Comparison of ENCODE assay signal across 33 cellular contexts in the genomic region with DNA sequence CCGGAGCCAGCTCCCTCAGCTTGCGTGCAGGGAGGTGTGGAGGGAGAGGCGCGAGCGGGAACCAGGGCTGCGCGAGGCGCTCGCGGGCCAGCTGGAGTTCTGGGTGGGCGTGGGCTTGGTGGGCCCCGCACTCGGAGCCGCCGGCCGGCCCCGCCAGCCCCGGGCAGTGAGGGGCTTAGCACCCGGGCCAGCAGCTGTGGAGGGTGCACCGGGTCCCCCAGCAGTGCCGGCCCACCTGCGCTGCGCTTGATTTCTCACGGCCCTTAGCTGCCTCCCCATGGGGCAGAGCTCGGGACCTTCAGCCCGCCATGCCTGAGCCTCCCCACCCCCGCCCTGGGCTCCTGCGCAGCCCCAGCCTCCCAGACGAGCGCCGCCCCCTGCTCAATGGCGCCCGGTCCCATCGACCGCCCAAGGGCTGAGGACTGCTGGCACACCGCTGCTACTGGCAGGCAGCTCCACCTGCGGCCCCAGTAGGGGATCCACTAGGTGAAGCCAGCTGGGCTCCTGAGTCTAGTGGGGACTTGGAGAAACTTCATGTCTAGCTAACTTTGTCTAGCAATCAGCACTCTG.
"Had no signal": no experiment of that assay in that cellular context is flagged by ENCODE, and none has a peak within 500 bp of the region (broad histone marks: within the 10 kb centered on the region; RNA-seq: fewer than 3 reads in every experiment).

No MANE protein-coding gene starts in this region.

- DNase-seq: Kasumi-1, KG1, MG63, MM.1S, MV-4-11, NCI-H1048, NCI-H1092, NCI-H1092 treated with DMSO at 0.1 percent for 48 hours, NCI-H1105, NCI-H1105 treated with DMSO at 0.1 percent for 48 hours, NCI-H1417, NCI-H1417 treated with DMSO at 0.1 percent for 48 hours, NCI-H1436, NCI-H1436 treated with DMSO at 0.1 percent for 48 hours, NCI-H146, NCI-H1694, NCI-H1694 treated with DMSO at 0.1 percent for 48 hours, NCI-H187, NCI-H187 treated with DMSO at 0.1 percent for 48 hours, NCI-H1930, NCI-H2029, NCI-H2029 treated with DMSO at 0.1 percent for 48 hours, NCI-H2081, NCI-H2081 treated with DMSO at 0.1 percent for 48 hours, NCI-H2107, NCI-H2171, NCI-H2171 treated with DMSO at 0.1 percent for 48 hours, NCI-H2227 treated with DMSO at 0.1 percent for 48 hours, NCI-H226, NCI-H345, NCI-H446, NCI-H446 treated with DMSO at 0.1 percent for 48 hours had no signal

- H3K4me3 ChIP-seq: MG63 had no signal

- H3K27me3 ChIP-seq: MG63 had no signal

- H3K27ac ChIP-seq: KMS-11 had no signal

- H3K36me3 ChIP-seq: MG63 had no signal

- H3K9me3 ChIP-seq: MG63 had no signal
